1 cellular context compared by ENCODE assay signal in the genomic region with DNA sequence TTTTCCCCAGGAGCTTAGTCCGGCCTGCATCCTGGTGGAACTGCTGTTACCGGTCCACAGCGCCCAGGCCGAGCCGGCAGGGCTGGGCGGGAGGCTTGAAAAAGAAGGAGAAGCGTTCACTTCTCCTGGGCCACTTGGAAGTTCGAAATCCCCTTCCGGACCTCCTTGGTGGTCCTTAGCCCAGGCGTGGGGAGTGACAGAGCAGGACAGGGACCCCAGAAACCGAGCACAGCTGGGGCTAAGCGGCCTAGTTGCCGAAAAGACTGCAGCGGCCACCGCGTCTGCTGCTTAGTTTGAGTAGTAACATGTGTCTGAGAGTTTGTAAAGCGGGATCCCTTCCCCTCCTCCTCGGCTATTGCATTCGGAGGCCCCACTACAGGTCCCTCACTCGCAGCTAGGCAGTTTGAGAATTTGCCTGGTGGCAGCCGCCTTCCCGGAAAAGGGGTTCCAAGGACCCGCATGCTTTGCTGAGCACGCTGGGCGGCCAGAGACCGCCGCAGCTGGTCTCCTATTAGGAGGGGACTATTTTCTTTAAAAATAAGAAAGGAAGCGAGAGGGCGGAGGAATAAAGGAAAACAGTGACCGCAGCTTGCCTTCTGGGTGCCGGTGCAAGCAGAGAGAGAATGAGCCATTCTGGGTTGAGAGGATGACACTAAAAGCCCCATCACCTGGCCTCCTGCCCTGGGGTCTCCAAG.
TF ChIP-seq lines count a peak whose summit lies in the region.

No MANE protein-coding gene starts in this region.

TF ChIP-seq in endothelial cell of umbilical vein, 7 proteins besides CTCF, POLR2A, EP300 and RAD21 (continued from another document):
- TF ChIP-seq, protein P1, sequence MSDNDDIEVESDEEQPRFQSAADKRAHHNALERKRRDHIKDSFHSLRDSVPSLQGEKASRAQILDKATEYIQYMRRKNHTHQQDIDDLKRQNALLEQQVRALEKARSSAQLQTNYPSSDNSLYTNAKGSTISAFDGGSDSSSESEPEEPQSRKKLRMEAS (IDR thresholded peaks at IDR 0.05; ENCODE audit: insufficient read depth, insufficient read length) = no peak
- no peak for TF ChIP-seq JUN (IDR thresholded peaks at IDR 0.05; ENCODE audit: borderline replicate concordance, insufficient read depth, insufficient read length, low read depth)
- TF ChIP-seq MYC (IDR thresholded peaks at IDR 0.05; ENCODE audit: low read depth, low read length) = no peak
